ENCODE assay signal across 25 cellular contexts in genomic region chr7:41925946-41926345, GRCh38.
"Had no signal": no experiment of that assay in that cellular context is flagged by ENCODE, and none has a peak within 500 bp of the region (broad histone marks: within the 10 kb centered on the region; RNA-seq: fewer than 3 reads in every experiment).

No MANE protein-coding gene starts in this region.

- H3K9me3 ChIP-seq: breast epithelium, colonic mucosa, gastroesophageal sphincter, heart left ventricle, lower lobe of right lung, ovary, transverse colon, uterus had no signal

- H3K4me1 Mint-ChIP-seq: central memory CD8-positive, alpha-beta T cell had no signal

- DNase-seq: activated CD4-positive, alpha-beta T cell treated with anti-CD3 and anti-CD28 coated beads, Interleukin-2, amount 50 U/mL, for 1 hour; activated CD4-positive, CD25-positive, alpha-beta regulatory T cell treated with anti-CD3 and anti-CD28 coated beads, Interleukin-2, amount 50 U/mL, for 72 hours; activated T-cell treated with anti-CD3 and anti-CD28 coated beads, Interleukin-2, amount 50 U/mL, for 1 hour; aorta; colonic mucosa; dorsolateral prefrontal cortex; effector memory CD8-positive, alpha-beta T cell; heart left ventricle; left colon; lower lobe of right lung; naive thymus-derived CD4-positive, alpha-beta T cell; ovary; small intestine; stimulated activated CD4-positive, alpha-beta T cell treated with anti-CD3 and anti-CD28 coated beads, Interleukin-2, amount 100 ng/mL, for 24 hours; stimulated activated naive CD8-positive, alpha-beta T cell treated with anti-CD3 and anti-CD28 coated beads, Interleukin-15, amount 100 ng/mL, for 72 hours; transverse colon; uterus; WERI-Rb-1 had no signal

- ATAC-seq: activated naive CD4-positive, alpha-beta T cell treated with anti-CD3 and anti-CD28 coated beads, Interleukin-2, amount 50 U/mL, for 72 hours; effector memory CD8-positive, alpha-beta T cell; esophagus mucosa; gastroesophageal sphincter; heart left ventricle; left colon; lower lobe of right lung; naive thymus-derived CD4-positive, alpha-beta T cell; sciatic nerve; stimulated activated effector memory CD8-positive, alpha-beta T cell treated with anti-CD3 and anti-CD28 coated beads, Interleukin-12 subunit alpha, Interleukin-12 subunit beta, amount 100 ng/mL, for 72 hours; stimulated activated naive CD8-positive, alpha-beta T cell treated with anti-CD3 and anti-CD28 coated beads, Interleukin-15, amount 100 ng/mL, for 72 hours had no signal

- H3K27ac Mint-ChIP-seq: activated naive CD4-positive, alpha-beta T cell treated with anti-CD3 and anti-CD28 coated beads, Interleukin-2, amount 50 U/mL, for 72 hours; effector memory CD8-positive, alpha-beta T cell; naive thymus-derived CD4-positive, alpha-beta T cell; stimulated activated effector memory CD8-positive, alpha-beta T cell treated with anti-CD3 and anti-CD28 coated beads, Interleukin-12 subunit alpha, Interleukin-12 subunit beta, amount 100 ng/mL, for 72 hours; stimulated activated naive CD8-positive, alpha-beta T cell treated with anti-CD3 and anti-CD28 coated beads, Interleukin-15, amount 100 ng/mL, for 72 hours had no signal

- H3K4me3 Mint-ChIP-seq: central memory CD8-positive, alpha-beta T cell; effector memory CD8-positive, alpha-beta T cell; naive thymus-derived CD4-positive, alpha-beta T cell; stimulated activated effector memory CD8-positive, alpha-beta T cell treated with anti-CD3 and anti-CD28 coated beads, Interleukin-12 subunit alpha, Interleukin-12 subunit beta, amount 100 ng/mL, for 72 hours; stimulated activated naive CD8-positive, alpha-beta T cell treated with anti-CD3 and anti-CD28 coated beads, Interleukin-15, amount 100 ng/mL, for 72 hours had no signal

- H3K27me3 ChIP-seq: breast epithelium, colonic mucosa, gastroesophageal sphincter, heart left ventricle, ovary, transverse colon, uterus had no signal

- H3K4me3 ChIP-seq: breast epithelium, colonic mucosa, dorsolateral prefrontal cortex, gastroesophageal sphincter, heart left ventricle, lower lobe of right lung, ovary, transverse colon, uterus had no signal

- H3K36me3 ChIP-seq: breast epithelium, colonic mucosa, gastroesophageal sphincter, heart left ventricle, lower lobe of right lung, ovary, transverse colon, uterus, WERI-Rb-1 had no signal

- H3K27ac ChIP-seq: breast epithelium, colonic mucosa, dorsolateral prefrontal cortex, gastroesophageal sphincter, heart left ventricle, lower lobe of right lung, ovary, transverse colon, uterus, WERI-Rb-1 had no signal

- H3K36me3 Mint-ChIP-seq: naive thymus-derived CD4-positive, alpha-beta T cell; stimulated activated effector memory CD8-positive, alpha-beta T cell treated with anti-CD3 and anti-CD28 coated beads, Interleukin-12 subunit alpha, Interleukin-12 subunit beta, amount 100 ng/mL, for 72 hours had no signal

- H3K4me1 ChIP-seq: breast epithelium, colonic mucosa, gastroesophageal sphincter, lower lobe of right lung, transverse colon, uterus had no signal

- H3K9me3 Mint-ChIP-seq: activated naive CD4-positive, alpha-beta T cell treated with anti-CD3 and anti-CD28 coated beads, Interleukin-2, amount 50 U/mL, for 72 hours; central memory CD8-positive, alpha-beta T cell; effector memory CD8-positive, alpha-beta T cell; stimulated activated effector memory CD8-positive, alpha-beta T cell treated with anti-CD3 and anti-CD28 coated beads, Interleukin-12 subunit alpha, Interleukin-12 subunit beta, amount 100 ng/mL, for 72 hours; stimulated activated naive CD8-positive, alpha-beta T cell treated with anti-CD3 and anti-CD28 coated beads, Interleukin-15, amount 100 ng/mL, for 72 hours had no signal
